In genomic region chr20:55153321-55153720, GRCh38 we compare ENCODE assay signal across 20 cellular contexts.
DNase-seq lines count a peak whose midpoint lies in the region; ATAC-seq, FAIRE-seq and TF ChIP-seq lines count a peak whose summit lies in the region.
"Had no signal": no experiment of that assay in that cellular context is flagged by ENCODE, and none has a peak within 500 bp of the region (broad histone marks: within the 10 kb centered on the region; RNA-seq: fewer than 3 reads in every experiment).

No MANE protein-coding gene starts in this region.

- peak; percentile 71; the same call in 2 of the 3 replicates for ATAC-seq in RWPE2 (ENCODE audit: low read depth)
- ATAC-seq: A549 had no signal

- H3K9me3 ChIP-seq in RWPE2 (ENCODE audit: severe bottlenecking) (no peaks in the 10 kb centered on the region), osteoblast (ENCODE audit: low read depth, low read length) (no peaks in the 10 kb centered on the region)
- H3K9me3 ChIP-seq: A549 had no signal

- no peaks in the 10 kb centered on the region for H3K36me3 ChIP-seq in RWPE2 (ENCODE audit: low read depth)
- no peaks in the 10 kb centered on the region for H3K36me3 ChIP-seq in osteoblast (ENCODE audit: insufficient read depth, low read length)
- H3K36me3 ChIP-seq: SJSA1 had no signal

- H3K79me2 ChIP-seq in osteoblast (ENCODE audit: insufficient read depth, low read length), result no peaks in the 10 kb centered on the region

- H3K4me2 ChIP-seq in osteoblast (ENCODE audit: insufficient read depth, low read length), result peak overlapping the region; percentile 9
- H3K4me2 ChIP-seq: A549 had no signal

- peak overlapping the region; percentile 4 for H2AFZ ChIP-seq in osteoblast (ENCODE audit: low read length)

- no peaks in the 10 kb centered on the region for H4K20me1 ChIP-seq in osteoblast (ENCODE audit: insufficient read depth, low read length)

- TF ChIP-seq POLR2A in H54 (IDR thresholded peaks at IDR 0.05; ENCODE audit: low read depth, low read length), result no peak

- FAIRE-seq in H54 (lab: Jason Lieb, UNC), result peak; percentile 82
- FAIRE-seq in endometrium (lab: Jason Lieb, UNC), result peak; percentile 89
- FAIRE-seq: A549 had no signal

- DNase-seq in H54 (ENCODE audit: insufficient read length, low spot score) (no peak), RWPE2 (ENCODE audit: low spot score) (no peak), osteoblast (ENCODE audit: insufficient read length, low spot score, missing footprints) (peak; percentile 68), NCI-H510A treated with DMSO at 0.1 percent for 48 hours (lab: John Stamatoyannopoulos, UW) (no peak), SK-N-DZ (ENCODE audit: low spot score) (no peak), foreskin fibroblast (no peak)
- DNase-seq in activated CD4-positive, CD25-positive, alpha-beta regulatory T cell (lab: John Stamatoyannopoulos, UW), result no peak
- DNase-seq: CD4-positive, CD25-positive, alpha-beta regulatory T cell; EL; GF-D8; KBM-7; NCI-H1092 treated with DMSO at 0.1 percent for 48 hours; NCI-H1436 treated with DMSO at 0.1 percent for 48 hours; NCI-H1930; NCI-H510A; NCI-H774; NK-92 treated with Interleukin-12 subunit alpha and Interleukin-12 subunit beta, amount 100 ng/mL, for 24 hours had no signal

- no peaks in the 10 kb centered on the region for H3K4me1 ChIP-seq in RWPE2 (ENCODE audit: insufficient read depth, poor library complexity, severe bottlenecking)
- no peaks in the 10 kb centered on the region for H3K4me1 ChIP-seq in osteoblast (ENCODE audit: insufficient read depth, low read length)
- H3K4me1 ChIP-seq: A549, SJSA1 had no signal

- H3K27ac ChIP-seq in RWPE2 (ENCODE audit: poor library complexity, severe bottlenecking), result no peak overlapping the region
- peak overlapping the region; percentile 14 for H3K27ac ChIP-seq in osteoblast (ENCODE audit: low read depth, low read length)
- H3K27ac ChIP-seq: A549, SJSA1 had no signal

- no peak overlapping the region for H3K4me3 ChIP-seq in RWPE2 (ENCODE audit: severe bottlenecking)
- no peak overlapping the region for H3K4me3 ChIP-seq in osteoblast (ENCODE audit: insufficient read depth, low read length)
- no peak overlapping the region for H3K4me3 ChIP-seq in foreskin fibroblast (ENCODE audit: low read depth in 1 of 2, low read length in 2 of 2)
- H3K4me3 ChIP-seq: A549, SJSA1 had no signal

- TF ChIP-seq CTCF in RWPE2 (IDR thresholded peaks at IDR 0.05; ENCODE audit: poor library complexity, severe bottlenecking) (no peak), osteoblast (IDR thresholded peaks at IDR 0.05; ENCODE audit: extremely low read depth, low read depth, low read length) (no peak), foreskin fibroblast (IDR thresholded peaks at IDR 0.05; ENCODE audit: low read depth, low read length) (no peak)

- H3K27me3 ChIP-seq in RWPE2 (ENCODE audit: insufficient read depth, poor library complexity, severe bottlenecking) (no peaks in the 10 kb centered on the region), osteoblast (ENCODE audit: insufficient read depth, low read length) (no peaks in the 10 kb centered on the region)
- H3K27me3 ChIP-seq: SJSA1 had no signal
